In the genomic region with DNA sequence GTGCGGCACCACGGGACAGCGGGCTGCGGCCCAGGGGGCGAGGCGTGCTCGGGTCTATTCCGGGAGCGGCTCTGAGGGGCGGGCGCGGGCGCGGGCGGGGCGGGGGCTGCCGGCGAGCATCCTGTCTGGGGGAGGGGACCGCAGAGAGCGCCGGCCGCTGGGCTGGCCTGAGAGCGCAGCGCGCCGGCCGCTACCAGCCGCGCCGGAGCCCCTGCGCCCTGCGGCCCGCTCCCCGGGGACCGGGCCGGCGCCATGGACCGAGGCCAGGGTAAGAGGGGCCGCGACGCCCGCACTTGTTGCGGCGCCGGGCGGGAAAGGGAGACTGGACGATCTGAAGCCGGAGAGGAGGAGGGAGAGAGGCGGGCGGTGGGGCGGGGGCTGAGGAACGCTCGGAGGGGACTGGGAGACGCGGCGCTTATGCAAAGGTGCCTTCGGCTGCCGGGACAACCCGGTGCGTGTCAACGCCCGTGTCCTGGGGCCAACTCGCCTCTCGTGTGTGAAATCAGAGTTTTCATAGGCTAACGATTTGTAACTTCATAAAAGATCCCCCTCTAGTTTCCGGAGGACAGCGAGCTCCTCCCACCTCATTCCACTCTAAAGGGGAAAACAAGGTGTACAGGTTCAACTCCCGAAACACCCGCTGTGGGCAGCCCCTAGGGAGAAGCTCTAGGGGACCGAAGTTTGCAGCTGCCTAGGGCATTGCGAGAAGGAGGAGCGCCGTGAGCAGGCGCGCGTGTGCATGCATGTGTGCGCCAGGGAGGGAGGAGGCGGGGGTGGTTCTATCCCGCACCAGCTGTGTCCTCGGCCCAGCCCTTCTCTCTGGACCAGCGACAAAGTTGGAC, we compare ENCODE assay signal across 1 cellular context.
TF ChIP-seq lines count a peak whose summit lies in the region.

A gene (plus strand): TSS at position 143 of the 842 bp plus-strand sequence. CDS start 110 bp downstream, at position 253.

TF ChIP-seq in K562, 482 proteins besides CTCF, POLR2A, EP300 and RAD21 (continued from another document):
- TF ChIP-seq, protein P1, sequence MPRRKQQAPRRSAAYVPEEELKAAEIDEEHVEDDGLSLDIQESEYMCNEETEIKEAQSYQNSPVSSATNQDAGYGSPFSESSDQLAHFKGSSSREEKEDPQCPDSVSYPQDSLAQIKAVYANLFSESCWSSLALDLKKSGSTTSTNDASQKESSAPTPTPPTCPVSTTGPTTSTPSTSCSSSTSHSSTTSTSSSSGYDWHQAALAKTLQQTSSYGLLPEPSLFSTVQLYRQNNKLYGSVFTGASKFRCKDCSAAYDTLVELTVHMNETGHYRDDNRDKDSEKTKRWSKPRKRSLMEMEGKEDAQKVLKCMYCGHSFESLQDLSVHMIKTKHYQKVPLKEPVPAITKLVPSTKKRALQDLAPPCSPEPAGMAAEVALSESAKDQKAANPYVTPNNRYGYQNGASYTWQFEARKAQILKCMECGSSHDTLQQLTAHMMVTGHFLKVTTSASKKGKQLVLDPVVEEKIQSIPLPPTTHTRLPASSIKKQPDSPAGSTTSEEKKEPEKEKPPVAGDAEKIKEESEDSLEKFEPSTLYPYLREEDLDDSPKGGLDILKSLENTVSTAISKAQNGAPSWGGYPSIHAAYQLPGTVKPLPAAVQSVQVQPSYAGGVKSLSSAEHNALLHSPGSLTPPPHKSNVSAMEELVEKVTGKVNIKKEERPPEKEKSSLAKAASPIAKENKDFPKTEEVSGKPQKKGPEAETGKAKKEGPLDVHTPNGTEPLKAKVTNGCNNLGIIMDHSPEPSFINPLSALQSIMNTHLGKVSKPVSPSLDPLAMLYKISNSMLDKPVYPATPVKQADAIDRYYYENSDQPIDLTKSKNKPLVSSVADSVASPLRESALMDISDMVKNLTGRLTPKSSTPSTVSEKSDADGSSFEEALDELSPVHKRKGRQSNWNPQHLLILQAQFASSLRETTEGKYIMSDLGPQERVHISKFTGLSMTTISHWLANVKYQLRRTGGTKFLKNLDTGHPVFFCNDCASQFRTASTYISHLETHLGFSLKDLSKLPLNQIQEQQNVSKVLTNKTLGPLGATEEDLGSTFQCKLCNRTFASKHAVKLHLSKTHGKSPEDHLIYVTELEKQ (CRISPR knock-in tag; IDR thresholded peaks at IDR 0.05), result no peak
- TF ChIP-seq TEAD4 (IDR thresholded peaks at IDR 0.05; ENCODE audit: low read length) (no peak), TEAD4 (CRISPR knock-in tag; IDR thresholded peaks at IDR 0.05; ENCODE audit: borderline replicate concordance) (no peak), NELFE (IDR thresholded peaks at IDR 0.05; ENCODE audit: insufficient read depth, insufficient read length) (no peak), NRF1 (conservative IDR thresholded peaks at IDR 0.05 in 1 of 2, IDR thresholded peaks at IDR 0.05 in 1 of 2) (peak; percentile 74 to 76)
- TF ChIP-seq, protein P2, sequence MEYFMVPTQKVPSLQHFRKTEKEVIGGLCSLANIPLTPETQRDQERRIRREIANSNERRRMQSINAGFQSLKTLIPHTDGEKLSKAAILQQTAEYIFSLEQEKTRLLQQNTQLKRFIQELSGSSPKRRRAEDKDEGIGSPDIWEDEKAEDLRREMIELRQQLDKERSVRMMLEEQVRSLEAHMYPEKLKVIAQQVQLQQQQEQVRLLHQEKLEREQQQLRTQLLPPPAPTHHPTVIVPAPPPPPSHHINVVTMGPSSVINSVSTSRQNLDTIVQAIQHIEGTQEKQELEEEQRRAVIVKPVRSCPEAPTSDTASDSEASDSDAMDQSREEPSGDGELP (CRISPR knock-in tag; IDR thresholded peaks at IDR 0.05; ENCODE audit: borderline replicate concordance), result peak; percentile 68; the same call in 1 of the 2 replicates
- TF ChIP-seq, protein P3, sequence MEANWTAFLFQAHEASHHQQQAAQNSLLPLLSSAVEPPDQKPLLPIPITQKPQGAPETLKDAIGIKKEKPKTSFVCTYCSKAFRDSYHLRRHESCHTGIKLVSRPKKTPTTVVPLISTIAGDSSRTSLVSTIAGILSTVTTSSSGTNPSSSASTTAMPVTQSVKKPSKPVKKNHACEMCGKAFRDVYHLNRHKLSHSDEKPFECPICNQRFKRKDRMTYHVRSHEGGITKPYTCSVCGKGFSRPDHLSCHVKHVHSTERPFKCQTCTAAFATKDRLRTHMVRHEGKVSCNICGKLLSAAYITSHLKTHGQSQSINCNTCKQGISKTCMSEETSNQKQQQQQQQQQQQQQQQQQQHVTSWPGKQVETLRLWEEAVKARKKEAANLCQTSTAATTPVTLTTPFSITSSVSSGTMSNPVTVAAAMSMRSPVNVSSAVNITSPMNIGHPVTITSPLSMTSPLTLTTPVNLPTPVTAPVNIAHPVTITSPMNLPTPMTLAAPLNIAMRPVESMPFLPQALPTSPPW (CRISPR knock-in tag; IDR thresholded peaks at IDR 0.05), result peak; percentile 47; the same call in 1 of the 2 replicates
- TF ChIP-seq, protein P4, sequence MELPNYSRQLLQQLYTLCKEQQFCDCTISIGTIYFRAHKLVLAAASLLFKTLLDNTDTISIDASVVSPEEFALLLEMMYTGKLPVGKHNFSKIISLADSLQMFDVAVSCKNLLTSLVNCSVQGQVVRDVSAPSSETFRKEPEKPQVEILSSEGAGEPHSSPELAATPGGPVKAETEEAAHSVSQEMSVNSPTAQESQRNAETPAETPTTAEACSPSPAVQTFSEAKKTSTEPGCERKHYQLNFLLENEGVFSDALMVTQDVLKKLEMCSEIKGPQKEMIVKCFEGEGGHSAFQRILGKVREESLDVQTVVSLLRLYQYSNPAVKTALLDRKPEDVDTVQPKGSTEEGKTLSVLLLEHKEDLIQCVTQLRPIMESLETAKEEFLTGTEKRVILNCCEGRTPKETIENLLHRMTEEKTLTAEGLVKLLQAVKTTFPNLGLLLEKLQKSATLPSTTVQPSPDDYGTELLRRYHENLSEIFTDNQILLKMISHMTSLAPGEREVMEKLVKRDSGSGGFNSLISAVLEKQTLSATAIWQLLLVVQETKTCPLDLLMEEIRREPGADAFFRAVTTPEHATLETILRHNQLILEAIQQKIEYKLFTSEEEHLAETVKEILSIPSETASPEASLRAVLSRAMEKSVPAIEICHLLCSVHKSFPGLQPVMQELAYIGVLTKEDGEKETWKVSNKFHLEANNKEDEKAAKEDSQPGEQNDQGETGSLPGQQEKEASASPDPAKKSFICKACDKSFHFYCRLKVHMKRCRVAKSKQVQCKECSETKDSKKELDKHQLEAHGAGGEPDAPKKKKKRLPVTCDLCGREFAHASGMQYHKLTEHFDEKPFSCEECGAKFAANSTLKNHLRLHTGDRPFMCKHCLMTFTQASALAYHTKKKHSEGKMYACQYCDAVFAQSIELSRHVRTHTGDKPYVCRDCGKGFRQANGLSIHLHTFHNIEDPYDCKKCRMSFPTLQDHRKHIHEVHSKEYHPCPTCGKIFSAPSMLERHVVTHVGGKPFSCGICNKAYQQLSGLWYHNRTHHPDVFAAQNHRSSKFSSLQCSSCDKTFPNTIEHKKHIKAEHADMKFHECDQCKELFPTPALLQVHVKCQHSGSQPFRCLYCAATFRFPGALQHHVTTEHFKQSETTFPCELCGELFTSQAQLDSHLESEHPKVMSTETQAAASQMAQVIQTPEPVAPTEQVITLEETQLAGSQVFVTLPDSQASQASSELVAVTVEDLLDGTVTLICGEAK (IDR thresholded peaks at IDR 0.05), result no peak
- TF ChIP-seq, protein P4 (CRISPR knock-in tag; IDR thresholded peaks at IDR 0.05), result no peak
